8 cellular contexts compared by ENCODE assay signal in the genomic region with DNA sequence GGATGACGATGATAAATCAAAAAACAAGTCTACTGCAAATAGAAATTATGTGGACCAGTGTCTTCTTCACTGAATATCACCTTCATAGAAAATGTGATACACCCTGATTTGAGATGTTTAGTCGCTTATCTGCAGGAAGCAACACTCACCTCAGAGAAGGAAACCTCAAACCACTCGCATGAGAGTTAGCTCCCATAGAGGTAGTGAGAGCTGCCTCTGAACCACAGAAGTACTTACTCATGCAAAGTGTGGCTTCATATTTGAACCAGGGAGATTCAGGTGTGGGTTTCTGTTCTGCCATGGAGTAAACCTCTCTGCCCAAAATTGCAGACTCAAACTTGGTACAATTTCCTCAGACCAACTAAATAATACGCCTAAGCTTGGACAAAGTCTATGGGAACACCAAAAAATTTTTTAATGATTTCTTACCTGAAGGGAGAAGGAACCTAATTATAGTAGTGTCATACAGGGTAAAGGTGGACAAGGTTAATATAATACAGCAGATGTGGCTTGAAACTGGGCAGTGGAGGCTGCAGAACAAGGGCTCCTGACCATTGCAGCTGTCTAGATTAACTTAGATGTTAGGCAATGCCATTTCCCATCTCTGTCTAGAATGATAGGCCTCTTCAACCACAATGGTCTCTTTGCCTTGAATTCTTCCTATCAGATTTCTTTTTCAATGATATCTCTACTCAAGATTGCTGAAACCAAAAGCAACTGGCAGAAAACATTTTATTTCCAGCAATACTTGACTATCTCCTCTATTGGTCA. TPM values are rescaled to one million over a fixed set of nuclear protein-coding genes. Genes with fewer than 3 reads are reported as not detected.
DNase-seq lines count a peak whose midpoint lies in the region; ATAC-seq and TF ChIP-seq lines count a peak whose summit lies in the region.

No MANE protein-coding gene starts in this region.

- 92 to 97% methylated on average over 4 of the region's 4 CpGs for WGBS in GM23248 (ENCODE audit: low coverage in 1 of 2, low lambda C conversion rate in 2 of 2, missing lambda C conversion rate in 2 of 2), 2 experiments

- H3K36me3 ChIP-seq in GM23248 (ENCODE audit: low read depth) = no peaks in the 10 kb centered on the region

- TF ChIP-seq POLR2A in erythroblast (IDR thresholded peaks at IDR 0.05; ENCODE audit: low read length) = no peak

- no peak overlapping the region for H3K9ac ChIP-seq in GM23248

- H3K4me3 Mint-ChIP-seq in effector memory CD8-positive, alpha-beta T cell = peak overlapping the region; percentile 49 to 52

- H3K9me3 ChIP-seq in GM23248 (ENCODE audit: low read depth) = no peaks in the 10 kb centered on the region

- H3F3A ChIP-seq in GM23248 (ENCODE audit: insufficient read depth) = peaks cover 16% of the 10 kb centered on the region

- H3K4me1 Mint-ChIP-seq in effector memory CD8-positive, alpha-beta T cell (ENCODE audit: low read depth in 2 of 2) = peaks cover 38 to 52% of the 10 kb centered on the region in 2 donors

- peaks cover 0 to 9% of the 10 kb centered on the region in 2 donors for H3K27me3 Mint-ChIP-seq in effector memory CD8-positive, alpha-beta T cell

- H3K4me3 ChIP-seq in GM23248 = no peak overlapping the region

- peaks cover 12% of the 10 kb centered on the region for H3K36me3 Mint-ChIP-seq in effector memory CD8-positive, alpha-beta T cell (ENCODE audit: insufficient read depth)

- DNase-seq in GM19240 (ENCODE audit: insufficient read length, low spot score) (peak; percentile 77), T-helper 2 cell (peak in 4 of 5 experiments; percentile 36 to 100 (median 67)), NCI-H1092 treated with DMSO at 0.1 percent for 48 hours (lab: John Stamatoyannopoulos, UW) (no peak), erythroblast (lab: John Stamatoyannopoulos, UW) (no peak), GM23248 (no peak)
- DNase-seq in effector memory CD8-positive, alpha-beta T cell = peak; percentile 62 to 69 (median 69)
- peak; percentile 60 for DNase-seq in stimulated activated naive CD4-positive, alpha-beta T cell treated with Interleukin-2 at 50 U/mL for 16 hours (lab: John Stamatoyannopoulos, UW)

- no peak overlapping the region for H3K4me2 ChIP-seq in GM23248 (ENCODE audit: unreplicated experiment)

- no peaks in the 10 kb centered on the region for H3K27me3 ChIP-seq in GM23248 (replicated peaks; ENCODE audit: insufficient read depth)

- H3K9me2 ChIP-seq in GM23248 (ENCODE audit: insufficient read depth) = peaks cover 5% of the 10 kb centered on the region; the same call in 1 of the 2 replicates

- in situ Hi-C loops in GM23248 (cut with MboI) = no loop called here

- H3K27ac ChIP-seq in GM23248 = no peak overlapping the region

- H4K20me1 ChIP-seq in GM23248 (ENCODE audit: insufficient read depth) = no peaks in the 10 kb centered on the region

- no peaks in the 10 kb centered on the region for H3K9me3 Mint-ChIP-seq in effector memory CD8-positive, alpha-beta T cell

- H3K27ac Mint-ChIP-seq in effector memory CD8-positive, alpha-beta T cell = peak overlapping the region; percentile 44 to 80

- no peaks in the 10 kb centered on the region for H3K79me2 ChIP-seq in GM23248 (ENCODE audit: insufficient read depth)

- no peak overlapping the region for H2AFZ ChIP-seq in GM23248

- H3K4me1 ChIP-seq in GM23248 (ENCODE audit: insufficient read depth) = peaks cover 8% of the 10 kb centered on the region

- peak; percentile 98 for ATAC-seq in HG03103 (IDR thresholded peaks at IDR 0.05; ENCODE audit: low read depth, unreplicated experiment)
- peak; percentile 98 for ATAC-seq in effector memory CD8-positive, alpha-beta T cell (replicated peaks)

RNA-seq across cellular contexts. Expression of a gene that starts 29.6 kb away (rescaled TPM):
- 8.0 and 20.4 TPM in 2 replicates for total RNA-seq in GM23248 (2014; rRNA removed; shearing (Covaris generic))
- polyA plus RNA-seq in GM23248 (2016; fragmentation: Nextera tagmentation; extraction: Ambion mirVana) = 9.1 and 9.4 TPM in 2 replicates

Comparison
In these comparisons a context has a peak if more than half of its experiments do, and no peak if none do; other contexts are left out.
1. DNase-seq: peak in GM19240 (single experiment), T-helper 2 cell (4 of 5), effector memory CD8-positive, alpha-beta T cell (3 of 3) and stimulated activated naive CD4-positive, alpha-beta T cell treated with Interleukin-2 at 50 U/mL for 16 hours (single experiment); none in NCI-H1092 treated with DMSO at 0.1 percent for 48 hours (single experiment), erythroblast (0 of 2) and GM23248 (single experiment).